In genomic region chr10:27088263-27089044, GRCh38 we compare ENCODE assay signal across 1 cellular context.
A peak's percentile ranks its signal among the peaks of the same experiment; 100 is the strongest.
TF ChIP-seq lines count a peak whose summit lies in the region.

No MANE protein-coding gene starts in this region.

TF ChIP-seq in HepG2, 621 proteins besides CTCF, POLR2A, EP300 and RAD21 (continued from another document):
- TF ChIP-seq ZNF207 (IDR thresholded peaks at IDR 0.05; ENCODE audit: borderline replicate concordance) (no peak), SKIL (CRISPR knock-in tag; IDR thresholded peaks at IDR 0.05; ENCODE audit: borderline replicate concordance) (peak; percentile 18; the same call in 1 of the 2 replicates), SOX6 (IDR thresholded peaks at IDR 0.05) (no peak), SOX6 (CRISPR knock-in tag; IDR thresholded peaks at IDR 0.05) (peak; percentile 79), ZNF713 (CRISPR knock-in tag; IDR thresholded peaks at IDR 0.05) (no peak), SP1 (IDR thresholded peaks at IDR 0.05) (no peak), SP1 (CRISPR knock-in tag; IDR thresholded peaks at IDR 0.05) (no peak), BCL6 (CRISPR knock-in tag; IDR thresholded peaks at IDR 0.05) (peak; percentile 64), SOX13 (IDR thresholded peaks at IDR 0.05) (no peak), SOX13 (CRISPR knock-in tag; conservative IDR thresholded peaks at IDR 0.05 in 1 of 2, IDR thresholded peaks at IDR 0.05 in 1 of 2) (peak in 1 of 2 experiments; percentile 79; a peak in 2 of 4 replicates), NCOR1 (IDR thresholded peaks at IDR 0.05; ENCODE audit: borderline replicate concordance, low read length) (peak; percentile 32; the same call in 1 of the 2 replicates), RFX5 (IDR thresholded peaks at IDR 0.05; ENCODE audit: low read depth, low read length) (peak; percentile 92)
TF ChIP-seq in HepG2: peak in this region for 20.
